In the genomic region with DNA sequence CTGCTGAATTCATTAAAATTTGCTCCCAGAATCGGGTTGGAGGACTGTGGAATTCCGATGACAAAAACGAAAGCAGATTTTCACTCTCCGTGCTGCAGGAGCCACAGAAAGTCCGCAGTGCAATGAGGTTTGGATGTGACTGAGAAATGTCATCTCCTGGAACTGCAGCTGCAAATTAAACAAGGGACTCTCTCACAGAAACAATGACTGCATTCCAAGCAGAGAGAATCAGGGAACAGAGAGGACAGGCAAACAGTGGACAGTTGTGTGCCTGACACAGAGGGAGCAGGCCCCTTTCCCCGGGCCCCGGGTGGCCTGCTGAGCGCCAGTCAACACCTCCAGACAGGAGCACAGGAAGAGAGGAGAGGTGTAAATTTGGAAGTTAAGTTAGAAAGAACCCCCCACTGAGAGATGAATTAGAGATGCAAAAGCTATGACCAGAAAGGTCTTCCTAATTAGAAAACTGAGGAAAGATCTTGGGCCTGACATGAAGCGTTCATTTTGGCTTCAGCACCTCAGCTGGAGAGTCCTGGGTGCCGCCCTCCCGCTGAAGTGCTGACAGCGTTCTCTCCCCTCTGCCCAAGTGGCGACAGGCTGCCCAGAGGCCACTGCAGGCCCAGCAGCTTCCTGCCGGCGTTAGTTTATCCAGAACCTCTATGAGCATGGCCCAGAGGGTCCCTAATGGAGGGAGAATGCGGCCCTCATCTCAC, we compare ENCODE assay signal across 11 cellular contexts.
A peak's percentile ranks its signal among the peaks of the same experiment; 100 is the strongest.
DNase-seq lines count a peak whose midpoint lies in the region; ATAC-seq lines count a peak whose summit lies in the region.
"Had no signal": no experiment of that assay in that cellular context is flagged by ENCODE, and none has a peak within 500 bp of the region (broad histone marks: within the 10 kb centered on the region; RNA-seq: fewer than 3 reads in every experiment).

No MANE protein-coding gene starts in this region.

- peak; percentile 21 for DNase-seq in GM03348 (ENCODE audit: low spot score)
- peak; percentile 48 for DNase-seq in astrocyte of the hippocampus (ENCODE audit: low read depth, low spot score)
- peak in 36 of 51 donors; percentile 21 to 90 (median 54) for DNase-seq in hypothalamus (lab: John Stamatoyannopoulos, UW)
- DNase-seq in renal cortical epithelial cell (ENCODE audit: low read depth): peak; percentile 2
- no peak for DNase-seq in glomerular visceral epithelial cell (ENCODE audit: extremely low spot score)
- no peak for DNase-seq in NCI-H128 (lab: John Stamatoyannopoulos, UW; ENCODE audit: unreplicated experiment)
- no peak for DNase-seq in stimulated activated naive CD4-positive, alpha-beta T cell treated with Interleukin-2 at 50 U/mL for 16 hours (lab: John Stamatoyannopoulos, UW)
- DNase-seq: NK-92 treated with Interleukin-12 subunit alpha and Interleukin-12 subunit beta, amount 100 ng/mL, for 24 hours; stimulated activated CD4-positive, alpha-beta T cell treated with anti-CD3 and anti-CD28 coated beads, Interleukin-4, amount 100 ng/mL, for 4 hours; T1000 had no signal

- ATAC-seq in HG03521 (IDR thresholded peaks at IDR 0.05; ENCODE audit: unreplicated experiment): no peak

Comparison
In these comparisons a context has a peak if more than half of its experiments do, and no peak if none do; other contexts are left out.
1. DNase-seq: peak in GM03348 (single experiment), astrocyte of the hippocampus (single experiment), hypothalamus (36 of 51) and renal cortical epithelial cell (single experiment); none in glomerular visceral epithelial cell (single experiment), NCI-H128 (single experiment) and stimulated activated naive CD4-positive, alpha-beta T cell treated with Interleukin-2 at 50 U/mL for 16 hours (single experiment).